Comparison of ENCODE assay signal across 21 cellular contexts in genomic region chr16:3514621-3515020, GRCh38. TPM values are rescaled to one million over a fixed set of nuclear protein-coding genes. Genes with fewer than 3 reads are reported as not detected.
A peak's percentile ranks its signal among the peaks of the same experiment; 100 is the strongest.
DNase-seq lines count a peak whose midpoint lies in the region; TF ChIP-seq lines count a peak whose summit lies in the region.
"Had no signal": no experiment of that assay in that cellular context is flagged by ENCODE, and none has a peak within 500 bp of the region (broad histone marks: within the 10 kb centered on the region; RNA-seq: fewer than 3 reads in every experiment).

No MANE protein-coding gene starts in this region.

- H3K4me1 Mint-ChIP-seq in HFFc6 (ENCODE audit: low read depth): peaks cover 22% of the 10 kb centered on the region
- H3K4me1 Mint-ChIP-seq in MCF 10A (ENCODE audit: insufficient read depth, unreplicated experiment): no peaks in the 10 kb centered on the region

- CTCF ChIA-PET in MCF 10A (lab: Yijun Ruan, JAX): interaction anchor here (0.6 to 1.7 kb wide), 3 partner anchors 11 to 477 kb away, joined by 3 to 4 read pairs (median 3); no protein-coding TSS in a partner anchor

- no peak overlapping the region for H4K91ac ChIP-seq in mesenchymal stem cell (ENCODE audit: low read length)

- no peak overlapping the region for H3K18ac ChIP-seq in mesenchymal stem cell (ENCODE audit: low read depth in 1 of 2, low read length in 2 of 2)

- H3K36me3 Mint-ChIP-seq in HFFc6 (ENCODE audit: low read depth) (peaks cover 40% of the 10 kb centered on the region), MCF 10A (ENCODE audit: insufficient read depth, unreplicated experiment) (peaks cover 88% of the 10 kb centered on the region)

- WGBS in mesenchymal stem cell: 94% methylated on average over 4 of the region's 4 CpGs
- WGBS in hepatocyte (ENCODE audit: low lambda C conversion rate, missing lambda C conversion rate): 96% methylated on average over 4 of the region's 4 CpGs

- no peak overlapping the region for H3K14ac ChIP-seq in mesenchymal stem cell (ENCODE audit: low read length in 2 of 2)

- intact Hi-C loops in MCF 10A (cut with micrococcal nuclease): no loop called here

- H3K4me2 ChIP-seq in mesenchymal stem cell (ENCODE audit: low read length, poor library complexity, severe bottlenecking): no peak overlapping the region
- H3K4me2 ChIP-seq in hepatocyte: no peak overlapping the region

- no peak overlapping the region for H3K27ac ChIP-seq in mesenchymal stem cell (ENCODE audit: low read length, poor library complexity, severe bottlenecking)
- no peak overlapping the region for H3K27ac ChIP-seq in hepatocyte
- H3K27ac ChIP-seq: adrenal gland, C4-2B, left ventricle myocardium inferior, parathyroid adenoma, thoracic aorta had no signal

- no peaks in the 10 kb centered on the region for H3K79me1 ChIP-seq in mesenchymal stem cell (replicated peaks; ENCODE audit: low read length, poor library complexity, severe bottlenecking)

- peak overlapping the region; percentile 69 for H3K27ac Mint-ChIP-seq in HFFc6
- peak overlapping the region; percentile 39 for H3K27ac Mint-ChIP-seq in MCF 10A (ENCODE audit: low read depth, unreplicated experiment)

- no peaks in the 10 kb centered on the region for H4K20me1 ChIP-seq in hepatocyte (ENCODE audit: insufficient read depth, poor library complexity, severe bottlenecking)

- H3K9me3 Mint-ChIP-seq in HFFc6 (no peaks in the 10 kb centered on the region), MCF 10A (ENCODE audit: unreplicated experiment) (no peaks in the 10 kb centered on the region)
- H3K9me3 Mint-ChIP-seq: central memory CD8-positive, alpha-beta T cell had no signal

- H3K36me3 ChIP-seq in mesenchymal stem cell (ENCODE audit: control insufficient read depth in 1 of 2, insufficient read depth in 2 of 2, low read depth in 1 of 2, low read length in 2 of 2) (peaks cover 46 to 89% of the 10 kb centered on the region in 2 experiments), hepatocyte (replicated peaks; ENCODE audit: insufficient read depth, low read depth) (no peaks in the 10 kb centered on the region)

- no peak overlapping the region for H2BK15ac ChIP-seq in mesenchymal stem cell (ENCODE audit: low read depth, poor library complexity, severe bottlenecking)

- no peak overlapping the region for H4K8ac ChIP-seq in mesenchymal stem cell (ENCODE audit: low read length)

- DNase-seq in AG09309 (ENCODE audit: low read depth): peak; percentile 24
- peak; percentile 83 for DNase-seq in HFFc6
- no peak for DNase-seq in MCF 10A (ENCODE audit: unreplicated experiment)
- DNase-seq in mesenchymal stem cell: peak; percentile 54
- DNase-seq in putamen (ENCODE audit: low spot score): no peak
- no peak for DNase-seq in occipital lobe (lab: John Stamatoyannopoulos, UW)
- no peak for DNase-seq in hepatocyte (ENCODE audit: low spot score)
- DNase-seq: activated CD4-positive, alpha-beta T cell treated with anti-CD3 and anti-CD28 coated beads, Interleukin-2, amount 50 U/mL, for 4 hours; adrenal gland; DMS79; effector CD8-positive, alpha-beta T cell; Karpas-422; left ventricle myocardium inferior; NCI-H146; RPMI8226 had no signal

- no peak overlapping the region for H3K23ac ChIP-seq in mesenchymal stem cell (ENCODE audit: low read length in 2 of 2)

- no peaks in the 10 kb centered on the region; the same call in none of the 2 replicates for H3K27me3 Mint-ChIP-seq in HFFc6 (ENCODE audit: insufficient read depth)
- H3K27me3 Mint-ChIP-seq in MCF 10A (ENCODE audit: insufficient read depth, unreplicated experiment): no peaks in the 10 kb centered on the region
- H3K27me3 Mint-ChIP-seq: central memory CD8-positive, alpha-beta T cell had no signal

- H3K4me3 ChIP-seq in AG09309 (ENCODE audit: control insufficient read depth, low read depth, low read length): no peak overlapping the region
- no peak overlapping the region for H3K4me3 ChIP-seq in mesenchymal stem cell (ENCODE audit: insufficient read depth in 1 of 2, low read depth in 1 of 2, low read length in 2 of 2)
- no peak overlapping the region for H3K4me3 ChIP-seq in hepatocyte
- H3K4me3 ChIP-seq: adrenal gland, left ventricle myocardium inferior, skin epidermis, thoracic aorta had no signal

- no peak overlapping the region for H2AK5ac ChIP-seq in mesenchymal stem cell (ENCODE audit: low read length, severe bottlenecking)

- no peaks in the 10 kb centered on the region for H3K27me3 ChIP-seq in mesenchymal stem cell (ENCODE audit: control insufficient read depth in 1 of 2, insufficient read depth in 1 of 2, low read length in 2 of 2)
- H3K27me3 ChIP-seq in hepatocyte: no peaks in the 10 kb centered on the region
- H3K27me3 ChIP-seq: adrenal gland had no signal

- no peak overlapping the region for H2BK5ac ChIP-seq in mesenchymal stem cell (ENCODE audit: low read depth, low read length, poor library complexity, severe bottlenecking)

- H3K9me3 ChIP-seq in mesenchymal stem cell (ENCODE audit: control insufficient read depth, low read length): no peaks in the 10 kb centered on the region
- H3K9me3 ChIP-seq in hepatocyte (ENCODE audit: low read depth): no peaks in the 10 kb centered on the region
- H3K9me3 ChIP-seq: adrenal gland, left ventricle myocardium inferior, thoracic aorta had no signal

- H2BK120ac ChIP-seq in mesenchymal stem cell (ENCODE audit: low read depth, low read length): no peak overlapping the region

- H2BK12ac ChIP-seq in mesenchymal stem cell (ENCODE audit: low read length in 2 of 2): no peak overlapping the region

- H3K79me2 ChIP-seq in hepatocyte: no peaks in the 10 kb centered on the region
- H3K79me2 ChIP-seq: parathyroid adenoma had no signal

- H3K4me1 ChIP-seq in mesenchymal stem cell (ENCODE audit: control insufficient read depth, insufficient read depth, low read depth, low read length) (peaks cover 2% of the 10 kb centered on the region), hepatocyte (ENCODE audit: insufficient read depth) (peaks cover 9% of the 10 kb centered on the region)
- H3K4me1 ChIP-seq: adrenal gland, left ventricle myocardium inferior, parathyroid adenoma had no signal

- H3K9ac ChIP-seq in mesenchymal stem cell (ENCODE audit: low read length): peak overlapping the region; percentile 29
- H3K9ac ChIP-seq: parathyroid adenoma had no signal

- TF ChIP-seq CTCF in AG09309 (IDR thresholded peaks at IDR 0.05; ENCODE audit: control insufficient read depth, insufficient read depth, low read depth, low read length, missing control alignments) (no peak), HFFc6 (IDR thresholded peaks at IDR 0.05) (no peak), MCF 10A (IDR thresholded peaks at IDR 0.05; ENCODE audit: unreplicated experiment) (no peak), hepatocyte (IDR thresholded peaks at IDR 0.05; ENCODE audit: poor library complexity) (no peak)

- POLR2A ChIA-PET in MCF 10A (lab: Yijun Ruan, JAX): no interaction called here

- no TSS peak for BruUV-seq in MCF 10A (replicated peaks; lab: Mats Ljungman, UMichigan)

- no peaks in the 10 kb centered on the region for H3K9me2 ChIP-seq in hepatocyte (replicated peaks; ENCODE audit: insufficient read depth)

- H2AFZ ChIP-seq in mesenchymal stem cell (ENCODE audit: low read depth, low read length): no peak overlapping the region
- H2AFZ ChIP-seq in hepatocyte: no peak overlapping the region
- H2AFZ ChIP-seq: parathyroid adenoma had no signal

- no peak overlapping the region for H3K4me3 Mint-ChIP-seq in HFFc6
- no peak overlapping the region for H3K4me3 Mint-ChIP-seq in MCF 10A (ENCODE audit: unreplicated experiment)
- H3K4me3 Mint-ChIP-seq: central memory CD8-positive, alpha-beta T cell had no signal

- no peak overlapping the region for H3K4ac ChIP-seq in mesenchymal stem cell (ENCODE audit: low read depth in 1 of 2, low read length in 2 of 2)

RNA-seq across cellular contexts. Expression of gene CLUAP1, which starts 13.8 kb away (rescaled TPM):
- total RNA-seq in HFFc6 (2021; fragmentation: NEBNext Ultra II Directional; extraction: Animal tissue kit (Norgen Biotek cat#: 25700)): 10 to 100 TPM; 22.8 to 28.5 (median 25.8) TPM
- total RNA-seq in MCF 10A (2022) (29.5 and 33.1 TPM in 2 replicates), occipital lobe (38.4 TPM), hepatocyte (14.7 and 18.5 TPM in 2 replicates)
- 11.7 TPM for polyA plus RNA-seq in mesenchymal stem cell (2013, experiment 1 of 2)
- polyA plus RNA-seq in mesenchymal stem cell (2013, experiment 2 of 2): 11.8 TPM
- polyA plus RNA-seq in hepatocyte: 23.2 and 25.8 TPM in 2 replicates

RNA-seq across cellular contexts. Expression of gene C16orf90, which starts 19.3 kb away (rescaled TPM):
- not detected for total RNA-seq in HFFc6 (2021; fragmentation: NEBNext Ultra II Directional; extraction: Animal tissue kit (Norgen Biotek cat#: 25700))
- total RNA-seq in MCF 10A (2022): not detected in 2 replicates
- not detected for polyA plus RNA-seq in mesenchymal stem cell (2013, experiment 1 of 2)
- not detected for polyA plus RNA-seq in mesenchymal stem cell (2013, experiment 2 of 2)
- not detected for total RNA-seq in occipital lobe
- total RNA-seq in hepatocyte: not detected in 2 replicates
- polyA plus RNA-seq in hepatocyte: not detected in 2 replicates
- total RNA-seq: adrenal gland, frontal cortex, left ventricle myocardium inferior, thoracic aorta had no signal
- polyA plus RNA-seq: adrenal gland had no signal

Comparison
In these comparisons a context has a peak if more than half of its experiments do, and no peak if none do; other contexts are left out.
1. DNase-seq: peak in AG09309 (single experiment), HFFc6 (single experiment) and mesenchymal stem cell (single experiment); none in MCF 10A (single experiment), putamen (single experiment), occipital lobe (single experiment) and hepatocyte (single experiment).